18 cellular contexts compared by ENCODE assay signal in the genomic region with DNA sequence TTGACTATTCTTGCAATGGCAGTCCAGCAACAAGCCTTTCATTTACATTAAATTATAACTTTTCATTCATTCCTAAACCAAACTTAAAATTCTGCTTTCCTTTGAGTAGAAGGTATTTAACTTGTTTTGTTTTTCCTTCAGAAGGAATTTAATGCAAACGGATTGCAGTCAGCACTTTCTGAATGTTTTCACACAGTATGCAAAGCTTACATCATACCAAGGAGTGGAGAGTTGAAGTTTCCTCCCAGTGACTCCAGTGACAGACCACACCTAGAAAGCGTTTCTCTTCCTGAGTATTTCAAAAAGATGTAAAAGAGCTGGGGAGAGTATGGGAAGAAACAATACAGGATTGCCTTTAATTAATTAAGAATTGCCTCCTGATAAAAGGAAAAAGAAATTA. TPM values are rescaled to one million over a fixed set of nuclear protein-coding genes. Genes with fewer than 3 reads are reported as not detected.
"Had no signal": no experiment of that assay in that cellular context is flagged by ENCODE, and none has a peak within 500 bp of the region (broad histone marks: within the 10 kb centered on the region; RNA-seq: fewer than 3 reads in every experiment).

No MANE protein-coding gene starts in this region.

- H3K9me3 Mint-ChIP-seq: activated CD8-positive, alpha-beta T cell treated with anti-CD3 and anti-CD28 coated beads for 36 hours; activated naive CD4-positive, alpha-beta T cell treated with anti-CD3 and anti-CD28 coated beads for 36 hours; activated T-cell treated with anti-CD3 and anti-CD28 coated beads, Interleukin-2, amount 50 U/mL, for 72 hours; central memory CD8-positive, alpha-beta T cell; endodermal cell; neural progenitor cell had no signal

- H3K9me3 ChIP-seq: adrenal gland, esophagus muscularis mucosa, gastrocnemius medialis, ovary, tibial artery had no signal

- H3K4me3 ChIP-seq: adrenal gland, esophagus muscularis mucosa, gastrocnemius medialis, neural progenitor cell, ovary, tibial artery had no signal

- H3K27ac Mint-ChIP-seq: activated CD8-positive, alpha-beta T cell treated with anti-CD3 and anti-CD28 coated beads for 36 hours; activated naive CD4-positive, alpha-beta T cell treated with anti-CD3 and anti-CD28 coated beads for 36 hours; activated T-cell treated with anti-CD3 and anti-CD28 coated beads, Interleukin-2, amount 50 U/mL, for 72 hours; endodermal cell; neural progenitor cell had no signal

- H3K27ac ChIP-seq: adrenal gland, esophagus muscularis mucosa, gastrocnemius medialis, neural progenitor cell, ovary, tibial artery had no signal

- H3K36me3 ChIP-seq: adrenal gland, esophagus muscularis mucosa, gastrocnemius medialis, neural progenitor cell, ovary, tibial artery had no signal

- H3K4me1 ChIP-seq: adrenal gland, gastrocnemius medialis, tibial artery had no signal

- H3K27me3 ChIP-seq: adrenal gland, esophagus muscularis mucosa, gastrocnemius medialis, neural progenitor cell, ovary, tibial artery had no signal

- DNase-seq: activated CD4-positive, alpha-beta T cell treated with anti-CD3 and anti-CD28 coated beads for 1 hour; activated CD8-positive, alpha-beta memory T cell treated with anti-CD3 and anti-CD28 coated beads, Interleukin-2, amount 50 U/mL, for 4 hours; activated CD8-positive, alpha-beta T cell treated with anti-CD3 and anti-CD28 coated beads for 36 hours; activated naive CD4-positive, alpha-beta T cell treated with anti-CD3 and anti-CD28 coated beads for 36 hours; activated T-cell treated with anti-CD3 and anti-CD28 coated beads, Interleukin-2, amount 50 U/mL, for 72 hours; adrenal gland; endodermal cell; gastrocnemius medialis; midbrain; ovary; stimulated activated CD4-positive, alpha-beta T cell treated with anti-CD3 and anti-CD28 coated beads, Interleukin-4, amount 100 ng/mL, for 4 hours; T-helper 2 cell; tibial artery had no signal

- H3K4me2 ChIP-seq: neural progenitor cell had no signal

- H3K9ac ChIP-seq: neural progenitor cell had no signal

- ATAC-seq: activated CD8-positive, alpha-beta T cell treated with anti-CD3 and anti-CD28 coated beads for 36 hours; activated T-cell treated with anti-CD3 and anti-CD28 coated beads, Interleukin-2, amount 50 U/mL, for 72 hours; gastrocnemius medialis had no signal

- H2AFZ ChIP-seq: neural progenitor cell had no signal

- H3K36me3 Mint-ChIP-seq: neural progenitor cell had no signal

RNA-seq across cellular contexts. Expression of a gene that starts 8.1 kb away (rescaled TPM):
- total RNA-seq: activated CD8-positive, alpha-beta T cell treated with anti-CD3 and anti-CD28 coated beads for 36 hours; activated naive CD4-positive, alpha-beta T cell treated with anti-CD3 and anti-CD28 coated beads for 36 hours; dermis microvascular lymphatic vessel endothelial cell; endodermal cell; esophagus muscularis mucosa; gastrocnemius medialis had no signal

RNA-seq across cellular contexts. Expression of a gene that starts 48.5 kb away (rescaled TPM):
- total RNA-seq: activated CD8-positive, alpha-beta T cell treated with anti-CD3 and anti-CD28 coated beads for 36 hours; activated naive CD4-positive, alpha-beta T cell treated with anti-CD3 and anti-CD28 coated beads for 36 hours; skeletal muscle tissue had no signal
